Comparison of ENCODE assay signal across 8 cellular contexts in the genomic region with DNA sequence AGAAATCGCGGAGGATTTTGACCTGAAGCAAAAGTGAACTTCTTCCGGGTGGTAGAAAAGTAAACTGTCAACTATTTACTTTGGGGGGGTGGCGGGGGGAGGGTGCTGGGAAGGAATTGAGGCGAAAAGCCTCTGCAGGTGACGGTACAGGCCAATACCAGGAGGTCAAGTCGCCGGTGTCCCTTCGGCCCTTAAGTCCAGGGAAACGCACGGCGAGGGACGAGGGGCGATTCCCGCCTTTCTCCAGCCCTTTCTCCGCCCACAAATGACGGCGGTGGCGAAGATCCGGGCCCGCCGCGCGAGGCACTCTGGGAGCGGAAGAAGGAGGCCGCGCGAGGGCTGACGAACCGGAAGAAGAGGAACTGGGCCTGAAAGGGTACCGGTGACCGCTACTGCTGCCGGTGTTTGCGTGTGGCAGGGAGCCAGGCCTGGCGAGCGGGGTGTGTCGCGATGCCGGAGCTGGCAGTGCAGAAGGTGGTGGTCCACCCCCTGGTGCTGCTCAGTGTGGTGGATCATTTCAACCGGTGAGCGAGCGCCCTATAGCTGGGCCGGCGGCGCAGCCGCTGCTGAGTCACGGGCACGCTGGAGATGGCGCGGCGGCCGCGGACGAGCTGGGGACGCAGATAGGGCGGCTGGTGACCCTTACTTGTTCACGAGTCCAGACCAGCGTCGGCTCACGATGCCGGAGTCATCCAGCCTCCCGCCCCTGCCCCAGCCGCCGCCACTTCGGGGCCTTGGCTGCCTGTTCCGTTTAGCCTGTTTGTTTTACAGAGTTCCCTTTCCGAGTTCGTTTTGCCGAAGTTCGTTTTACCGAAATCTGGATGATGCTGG. TPM values are rescaled to one million over a fixed set of nuclear protein-coding genes. Genes with fewer than 3 reads are reported as not detected.
DNase-seq lines count a peak whose midpoint lies in the region; ATAC-seq and TF ChIP-seq lines count a peak whose summit lies in the region.

A gene (plus strand): TSS at position 350 of the 831 bp plus-strand sequence. CDS start 101 bp downstream, at position 451.

- H3K4me3 ChIP-seq in epithelial cell of esophagus (ENCODE audit: low read length): peak within 1 kb of the TSS; percentile 94
- peak within 1 kb of the TSS; percentile 92 for H3K4me3 ChIP-seq in mononuclear cell (ENCODE audit: low read length)

- H3K9me3 ChIP-seq in mononuclear cell (ENCODE audit: low read depth, low read length): no peaks in the 10 kb centered on the region

- no peaks in the 10 kb centered on the region for H3K27me3 ChIP-seq in mononuclear cell (ENCODE audit: insufficient read depth, low read length)

- peak; percentile 95 for ATAC-seq in GM21528 (IDR thresholded peaks at IDR 0.05; ENCODE audit: low FRiP score, unreplicated experiment)

- peaks cover 33% of the 10 kb centered on the region for H3K4me1 ChIP-seq in mononuclear cell (ENCODE audit: insufficient read depth, low read length)

- DNase-seq in DMS 273 treated with DMSO at 0.1 percent for 48 hours (lab: John Stamatoyannopoulos, UW) (peak; percentile 76), HuH-7.5 (ENCODE audit: low spot score) (peak; percentile 78), OCI-M1 (lab: John Stamatoyannopoulos, UW) (peak; percentile 96), activated T-cell treated with anti-CD3 and anti-CD28 coated beads for 4 hours (peak; percentile 82), epithelial cell of esophagus (ENCODE audit: low read depth) (peak; percentile 91)
- DNase-seq in stimulated activated CD8-positive, alpha-beta memory T cell treated with anti-CD3 and anti-CD28 coated beads, Interleukin-2, amount 100 ng/mL, for 48 hours (ENCODE audit: low read depth in 2 of 2): peak; percentile 82 to 83

- no peak for TF ChIP-seq CTCF in epithelial cell of esophagus (IDR thresholded peaks at IDR 0.05; ENCODE audit: insufficient read depth, low read depth, low read length, missing control alignments)

RNA-seq across cellular contexts. Expression of the gene that starts here (rescaled TPM):
- 94.9 TPM for total RNA-seq in mononuclear cell

Comparison
In these comparisons a context has a peak if more than half of its experiments do, and no peak if none do; other contexts are left out.
1. Peak in every context shown above with its lines: DNase-seq, ATAC-seq and H3K4me3 ChIP-seq.